Comparison of ENCODE assay signal across 7 cellular contexts in the genomic region with DNA sequence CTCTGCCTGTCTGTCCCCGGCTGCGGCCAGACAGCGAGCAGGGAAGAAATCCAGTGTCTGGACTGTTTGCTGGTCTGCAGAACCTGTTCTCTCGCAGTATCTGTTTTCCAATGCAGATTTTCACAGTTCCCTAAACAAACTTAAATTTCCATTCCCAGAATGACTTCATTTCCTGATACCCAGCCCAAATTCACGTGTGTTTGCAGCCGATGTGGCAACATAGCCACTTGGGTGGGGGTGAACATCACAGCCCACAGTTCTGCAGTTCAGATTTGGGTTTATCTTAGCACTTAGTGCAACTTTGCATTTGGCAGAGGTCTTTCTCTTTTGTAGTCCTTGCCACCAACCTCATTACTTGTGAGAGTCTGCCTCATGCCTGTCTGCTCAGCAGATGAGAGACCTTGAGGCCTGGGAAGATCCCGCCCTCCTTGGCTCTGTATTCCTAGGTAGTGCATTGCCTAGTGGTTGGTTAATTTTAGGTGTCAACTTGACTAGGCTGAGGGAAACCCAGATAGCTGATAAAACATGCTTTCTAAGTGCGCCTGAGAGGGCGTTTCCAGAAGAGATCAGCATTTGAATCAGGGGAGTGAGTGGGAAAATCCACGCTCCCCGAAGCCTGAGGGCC.
DNase-seq lines count a peak whose midpoint lies in the region; ATAC-seq, FAIRE-seq and TF ChIP-seq lines count a peak whose summit lies in the region.
"Not testable (repeated sequence)": the region's sequence is repeated elsewhere in the genome, so short reads cannot be mapped to it uniquely, and the experiment has no call there.

No MANE protein-coding gene starts in this region.

- BruUV-seq in PC-3 (replicated peaks; lab: Mats Ljungman, UMichigan), result not testable (repeated sequence)

- not testable (repeated sequence) for H3K4me3 ChIP-seq in AG04450 (ENCODE audit: low read depth, low read length); PC-3 (ENCODE audit: low read length); esophagus muscularis mucosa; hepatocyte; pancreas

- H3K9me2 ChIP-seq in PC-3 (replicated peaks; ENCODE audit: low read length); hepatocyte (replicated peaks; ENCODE audit: insufficient read depth): not testable (repeated sequence)

- intact Hi-C loops in PC-3 (cut with micrococcal nuclease); dendritic cell treated with granulocyte-macrophage colony-stimulating factor and Interleukin-4, amounts not matched to agents 40 ng/mL and 50 ng/mL, for 4 days (cut with micrococcal nuclease); esophagus muscularis mucosa (cut with DNase I); pancreas (cut with DNase I): not testable (repeated sequence)

- not testable (repeated sequence) for H4K20me1 ChIP-seq in PC-3 (ENCODE audit: low read length); hepatocyte (ENCODE audit: insufficient read depth, poor library complexity, severe bottlenecking)

- H2AFZ ChIP-seq in PC-3 (ENCODE audit: low read length); hepatocyte: not testable (repeated sequence)

- H3K4me3 Mint-ChIP-seq in dendritic cell treated with granulocyte-macrophage colony-stimulating factor and Interleukin-4, amounts not matched to agents 40 ng/mL and 50 ng/mL, for 4 days, result peak overlapping the region; percentile 37

- POLR2A ChIA-PET in AG04450 (lab: Yijun Ruan, JAX); PC-3 (lab: Charles Lee; ENCODE audit: unreplicated experiment): not testable (repeated sequence)

- not testable (repeated sequence) for DNase-seq in AG04450 (ENCODE audit: low read depth, low spot score); PC-3; esophagus muscularis mucosa (ENCODE audit: extremely low spot score); hepatocyte (ENCODE audit: low spot score); urothelium cell line (ENCODE audit: low spot score)
- DNase-seq in pancreas, result peak in 1 of 6 donors; percentile 13

- not testable (repeated sequence) for H3K9me3 Mint-ChIP-seq in dendritic cell treated with granulocyte-macrophage colony-stimulating factor and Interleukin-4, amounts not matched to agents 40 ng/mL and 50 ng/mL, for 4 days

- H3K27ac Mint-ChIP-seq in dendritic cell treated with granulocyte-macrophage colony-stimulating factor and Interleukin-4, amounts not matched to agents 40 ng/mL and 50 ng/mL, for 4 days, result not testable (repeated sequence)

- H3K36me3 Mint-ChIP-seq in dendritic cell treated with granulocyte-macrophage colony-stimulating factor and Interleukin-4, amounts not matched to agents 40 ng/mL and 50 ng/mL, for 4 days (ENCODE audit: low read depth), result not testable (repeated sequence)

- H3K36me3 ChIP-seq in PC-3 (ENCODE audit: low read depth, low read length); esophagus muscularis mucosa; hepatocyte (replicated peaks; ENCODE audit: insufficient read depth, low read depth); pancreas: not testable (repeated sequence)

- FAIRE-seq in pancreas (lab: Jason Lieb, UNC), result not testable (repeated sequence)
- FAIRE-seq in urothelium cell line (lab: Jason Lieb, UNC), result peak; percentile 40

- TF ChIP-seq EP300 in esophagus muscularis mucosa (IDR thresholded peaks at IDR 0.05), result not testable (repeated sequence)

- CTCF ChIA-PET in AG04450 (lab: Charles Lee); PC-3 (lab: Charles Lee): not testable (repeated sequence)

- ATAC-seq in PC-3 (peak; percentile 14), pancreas (peak; percentile 76 to 83 (median 80))

- peaks cover 15% of the 10 kb centered on the region for H3K27me3 Mint-ChIP-seq in dendritic cell treated with granulocyte-macrophage colony-stimulating factor and Interleukin-4, amounts not matched to agents 40 ng/mL and 50 ng/mL, for 4 days

- 83% methylated on average over 4 of the region's 11 CpGs for WGBS in esophagus muscularis mucosa
- WGBS in hepatocyte (ENCODE audit: low lambda C conversion rate, missing lambda C conversion rate), result 88% methylated on average over 8 of the region's 11 CpGs
- 31 to 48% methylated on average over 7 to 9 of the region's 11 CpGs for WGBS in pancreas, 2 donors

- H3K4me2 ChIP-seq in PC-3 (ENCODE audit: low read length); hepatocyte: not testable (repeated sequence)

- not testable (repeated sequence) for TF ChIP-seq POLR2A in esophagus muscularis mucosa (IDR thresholded peaks at IDR 0.05; ENCODE audit: low read depth)

- H3K79me2 ChIP-seq in PC-3 (ENCODE audit: low read length); hepatocyte: not testable (repeated sequence)

- H3K9ac ChIP-seq in PC-3 (ENCODE audit: low read length), result not testable (repeated sequence)

- peaks cover 42% of the 10 kb centered on the region for H3K4me1 Mint-ChIP-seq in dendritic cell treated with granulocyte-macrophage colony-stimulating factor and Interleukin-4, amounts not matched to agents 40 ng/mL and 50 ng/mL, for 4 days (ENCODE audit: low read depth)

- not testable (repeated sequence) for H3K9me3 ChIP-seq in AG04450 (ENCODE audit: control insufficient read depth, insufficient read depth, low read length); PC-3 (ENCODE audit: low read length); esophagus muscularis mucosa; hepatocyte (ENCODE audit: low read depth); pancreas

- H3K27me3 ChIP-seq in AG04450 (ENCODE audit: control insufficient read depth, insufficient read depth, low read length); PC-3 (ENCODE audit: low read length); esophagus muscularis mucosa; hepatocyte; pancreas: not testable (repeated sequence)

- H3K27ac ChIP-seq in AG04450 (ENCODE audit: low read depth, low read length) (peak overlapping the region; percentile 47), esophagus muscularis mucosa (replicated peaks in 1 of 4) (peak overlapping the region; percentile 62 to 72 (median 64)), hepatocyte (peak overlapping the region; percentile 57), pancreas (peak overlapping the region in 2 of 4 donors; percentile 41)
- not testable (repeated sequence) for H3K27ac ChIP-seq in PC-3 (ENCODE audit: low read length)

- peaks cover 20% of the 10 kb centered on the region for H3K4me1 ChIP-seq in PC-3 (ENCODE audit: insufficient read depth, low read length)
- peaks cover 8 to 36% (median 32%) of the 10 kb centered on the region in 4 donors for H3K4me1 ChIP-seq in esophagus muscularis mucosa
- H3K4me1 ChIP-seq in hepatocyte (ENCODE audit: insufficient read depth); pancreas: not testable (repeated sequence)

- TF ChIP-seq CTCF in AG04450 (IDR thresholded peaks at IDR 0.05; ENCODE audit: low read depth, low read length); PC-3 (conservative IDR thresholded peaks at IDR 0.05; ENCODE audit: low read depth, low read length); esophagus muscularis mucosa (IDR thresholded peaks at IDR 0.05); hepatocyte (IDR thresholded peaks at IDR 0.05; ENCODE audit: poor library complexity); pancreas (IDR thresholded peaks at IDR 0.05): not testable (repeated sequence)

- not testable (repeated sequence) for H3F3A ChIP-seq in PC-3 (ENCODE audit: low read length, unreplicated experiment)
